19 cellular contexts compared by ENCODE assay signal in the genomic region with DNA sequence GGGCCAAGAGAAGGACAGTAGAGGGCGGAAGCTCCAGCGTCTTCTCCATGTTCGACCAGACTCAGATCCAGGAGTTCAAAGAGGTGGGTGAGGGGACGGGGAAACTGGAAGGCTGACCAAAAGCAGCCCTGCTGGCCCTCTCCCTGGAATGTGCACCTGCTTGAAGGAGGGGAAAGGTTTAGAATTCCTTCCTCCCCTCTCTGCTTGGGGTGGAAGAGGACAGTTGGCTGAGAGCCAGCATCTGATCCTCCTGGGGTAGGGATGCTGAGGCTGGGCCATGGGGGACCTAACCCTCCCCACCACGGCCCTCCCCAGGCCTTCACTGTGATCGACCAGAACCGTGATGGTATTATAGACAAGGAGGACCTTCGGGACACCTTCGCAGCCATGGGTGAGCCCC. TPM values are rescaled to one million over a fixed set of nuclear protein-coding genes. Genes with fewer than 3 reads are reported as not detected.
DNase-seq lines count a peak whose midpoint lies in the region; ATAC-seq and TF ChIP-seq lines count a peak whose summit lies in the region.
"Had no signal": no experiment of that assay in that cellular context is flagged by ENCODE, and none has a peak within 500 bp of the region (broad histone marks: within the 10 kb centered on the region; RNA-seq: fewer than 3 reads in every experiment).

No MANE protein-coding gene starts in this region.

- H3K36me3 ChIP-seq in endodermal cell (ENCODE audit: control insufficient read depth, insufficient read depth, low read length) (peaks cover 8% of the 10 kb centered on the region), psoas muscle (ENCODE audit: insufficient read depth in 1 of 2, low read depth in 1 of 2) (peaks cover 0 to 5% of the 10 kb centered on the region in 2 donors), A673 (ENCODE audit: insufficient read depth, low read length, poor library complexity, severe bottlenecking) (no peaks in the 10 kb centered on the region)
- H3K36me3 ChIP-seq: pancreas, Peyer's patch, thoracic aorta had no signal

- H3K27me3 ChIP-seq in endodermal cell (ENCODE audit: control insufficient read depth, insufficient read depth, low read length, poor library complexity, severe bottlenecking) (no peaks in the 10 kb centered on the region), psoas muscle (ENCODE audit: insufficient read depth in 3 of 3, low read length in 2 of 3) (no peaks in the 10 kb centered on the region), A673 (replicated peaks; ENCODE audit: insufficient read depth, low read depth, low read length, poor library complexity) (no peaks in the 10 kb centered on the region)
- H3K27me3 ChIP-seq: pancreas, Peyer's patch had no signal

- CTCF ChIA-PET in activated CD4-positive, alpha-beta T cell treated with anti-CD3 and anti-CD28 coated beads for 36 hours (lab: Charles Lee), result no interaction called here
- CTCF ChIA-PET in A673 (lab: Charles Lee), result no interaction called here

- no peak for DNase-seq in activated CD4-positive, alpha-beta T cell treated with anti-CD3 and anti-CD28 coated beads for 36 hours
- DNase-seq in activated CD4-positive, alpha-beta T cell treated with anti-CD3 and anti-CD28 coated beads, Interleukin-2, amount 50 U/mL, for 1 hour, result no peak
- DNase-seq in endodermal cell, result peak; percentile 65
- peak in 1 of 2 donors; percentile 55 for DNase-seq in psoas muscle
- DNase-seq in pons (ENCODE audit: low spot score), result no peak
- no peak for DNase-seq in A673 (ENCODE audit: low spot score)
- DNase-seq in NCI-H446 treated with DMSO at 0.1 percent for 48 hours (lab: John Stamatoyannopoulos, UW), result no peak
- DNase-seq: 8988T; effector CD8-positive, alpha-beta T cell; NCI-H187 treated with DMSO at 0.1 percent for 48 hours; NCI-H69; stimulated activated CD4-positive, alpha-beta T cell treated with anti-CD3 and anti-CD28 coated beads, Interleukin-12 subunit alpha, Interleukin-12 subunit beta, amount 100 ng/mL, for 4 hours had no signal

- H3K4me1 Mint-ChIP-seq in activated CD4-positive, alpha-beta T cell treated with anti-CD3 and anti-CD28 coated beads for 36 hours, result peaks cover 39% of the 10 kb centered on the region
- H3K4me1 Mint-ChIP-seq in endodermal cell, result peaks cover 18% of the 10 kb centered on the region

- H3K4me1 ChIP-seq in endodermal cell (ENCODE audit: control insufficient read depth, insufficient read depth, low read length) (peaks cover 6% of the 10 kb centered on the region), psoas muscle (peaks cover 53% of the 10 kb centered on the region), A673 (ENCODE audit: insufficient read depth, low read length, poor library complexity, severe bottlenecking) (peaks cover 14% of the 10 kb centered on the region)

- H3K9me3 ChIP-seq in endodermal cell (ENCODE audit: control insufficient read depth, low read length) (no peaks in the 10 kb centered on the region), psoas muscle (no peaks in the 10 kb centered on the region), A673 (ENCODE audit: low read depth, low read length, poor library complexity, severe bottlenecking) (no peaks in the 10 kb centered on the region)
- H3K9me3 ChIP-seq: pancreas, Peyer's patch, thoracic aorta had no signal

- no peak overlapping the region for H3K4me3 ChIP-seq in endodermal cell (ENCODE audit: low read length)
- H3K4me3 ChIP-seq in psoas muscle, result peak overlapping the region; percentile 71
- no peak overlapping the region for H3K4me3 ChIP-seq in A673 (ENCODE audit: low read depth, low read length, poor library complexity, severe bottlenecking)
- H3K4me3 ChIP-seq: lung, pancreas, Peyer's patch, thoracic aorta had no signal

- peak overlapping the region; percentile 37 for H3K27ac Mint-ChIP-seq in activated CD4-positive, alpha-beta T cell treated with anti-CD3 and anti-CD28 coated beads for 36 hours
- peak overlapping the region; percentile 78 for H3K27ac Mint-ChIP-seq in endodermal cell

- no peak overlapping the region for H3K4me3 Mint-ChIP-seq in activated CD4-positive, alpha-beta T cell treated with anti-CD3 and anti-CD28 coated beads for 36 hours
- no peak overlapping the region for H3K4me3 Mint-ChIP-seq in endodermal cell

- no TSS peak for BruUV-seq in A673 (replicated peaks; lab: Mats Ljungman, UMichigan)

- no peak for TF ChIP-seq CTCF in endodermal cell (conservative IDR thresholded peaks at IDR 0.05)
- no peak for TF ChIP-seq CTCF in psoas muscle (IDR thresholded peaks at IDR 0.05)
- no peak for TF ChIP-seq CTCF in A673 (conservative IDR thresholded peaks at IDR 0.05; ENCODE audit: low read depth, low read length)

- no peaks in the 10 kb centered on the region for H3K9me3 Mint-ChIP-seq in activated CD4-positive, alpha-beta T cell treated with anti-CD3 and anti-CD28 coated beads for 36 hours (ENCODE audit: low read depth)
- H3K9me3 Mint-ChIP-seq in endodermal cell, result no peaks in the 10 kb centered on the region

- no peak for ATAC-seq in activated CD4-positive, alpha-beta T cell treated with anti-CD3 and anti-CD28 coated beads for 36 hours
- ATAC-seq in psoas muscle, result no peak
- ATAC-seq: pancreas had no signal

- no peak overlapping the region for H3K27ac ChIP-seq in endodermal cell (ENCODE audit: low read depth, low read length)
- H3K27ac ChIP-seq in psoas muscle, result peak overlapping the region; percentile 97
- no peak overlapping the region for H3K27ac ChIP-seq in A673 (ENCODE audit: low read depth, low read length, poor library complexity, severe bottlenecking)
- H3K27ac ChIP-seq: pancreas had no signal

- H3K36me3 Mint-ChIP-seq in activated CD4-positive, alpha-beta T cell treated with anti-CD3 and anti-CD28 coated beads for 36 hours (ENCODE audit: low read depth), result peaks cover 22% of the 10 kb centered on the region
- peaks cover 3% of the 10 kb centered on the region for H3K36me3 Mint-ChIP-seq in endodermal cell (ENCODE audit: low read depth)

- intact Hi-C loops in activated CD4-positive, alpha-beta T cell treated with anti-CD3 and anti-CD28 coated beads for 36 hours (cut with DNase I, micrococcal nuclease), result loop anchor here (2.0 to 10.0 kb wide), 4 partner anchors 95 to 1551 kb away; a partner anchor contains a TSS
- intact Hi-C loops in psoas muscle (cut with DNase I) (no loop called here), A673 (cut with micrococcal nuclease; ENCODE audit: unreplicated experiment) (no loop called here)

- 89 to 98% methylated on average over 4 to 9 of the region's 9 CpGs for WGBS in endodermal cell (ENCODE audit: insufficient coverage in 1 of 2, insufficient read length in 1 of 2), 2 experiments
- WGBS in psoas muscle, 3 donors, result 45 to 68% (median 62%) methylated on average over 9 of the region's 9 CpGs

- H3K27me3 Mint-ChIP-seq in activated CD4-positive, alpha-beta T cell treated with anti-CD3 and anti-CD28 coated beads for 36 hours, result no peaks in the 10 kb centered on the region
- H3K27me3 Mint-ChIP-seq in endodermal cell (ENCODE audit: insufficient read depth), result no peaks in the 10 kb centered on the region

- H3K9ac ChIP-seq in endodermal cell (ENCODE audit: extremely low read depth, low read length, poor library complexity, severe bottlenecking), result peak overlapping the region; percentile 20

- 0 out of 2 replicates have a peak, but pooled peaks have one; percentile 10 for TF ChIP-seq POLR2A in Raji (IDR thresholded peaks at IDR 0.05; ENCODE audit: insufficient read depth, low read depth, low read length)

- POLR2A ChIA-PET in activated CD4-positive, alpha-beta T cell treated with anti-CD3 and anti-CD28 coated beads for 36 hours (lab: Charles Lee), result no interaction called here
- POLR2A ChIA-PET in A673 (lab: Charles Lee; ENCODE audit: low non-redundant PET), result no interaction called here

RNA-seq across cellular contexts. Expression of a gene that starts 1.2 kb away (rescaled TPM):
- 1 to 10 TPM in 1 of 2 experiments, under 1 TPM in 1; 0.69 to 1.6 TPM for total RNA-seq in activated CD4-positive, alpha-beta T cell treated with anti-CD3 and anti-CD28 coated beads for 36 hours
- 1 to 10 TPM in 1 of 2 donors, not detected in 1; 1.2 TPM for total RNA-seq in endodermal cell
- 0.64 TPM for polyA plus RNA-seq in endodermal cell (2013, experiment 1 of 2)
- polyA plus RNA-seq in endodermal cell (2013, experiment 2 of 2), result 0.62 TPM
- 1,000 to 10,000 TPM; 1,414 to 6,743 (median 2,777) TPM for total RNA-seq in psoas muscle
- 1,000 to 10,000 TPM in 2 of 3 donors, 100 to 1,000 TPM in 1; 636 to 4,264 (median 2,548) TPM for polyA plus RNA-seq in psoas muscle
- total RNA-seq in A673 (2021), result not detected in 2 replicates
- total RNA-seq: HT-29, lung, M059J, Peyer's patch had no signal

RNA-seq across cellular contexts. Expression of a gene that starts 5.5 kb away (rescaled TPM):
- 10 to 100 TPM; 38.1 to 43.4 TPM for total RNA-seq in activated CD4-positive, alpha-beta T cell treated with anti-CD3 and anti-CD28 coated beads for 36 hours
- total RNA-seq in endodermal cell, result 10 to 100 TPM; 30.7 to 36.3 TPM
- 32.4 TPM for polyA plus RNA-seq in endodermal cell (2013, experiment 1 of 2)
- polyA plus RNA-seq in endodermal cell (2013, experiment 2 of 2), result 27.8 TPM
- 10 to 100 TPM; 30.1 to 50.0 (median 34.1) TPM for total RNA-seq in psoas muscle
- 10 to 100 TPM; 24.5 to 45.0 (median 26.4) TPM for polyA plus RNA-seq in psoas muscle
- 59.3 and 66.0 TPM in 2 replicates for total RNA-seq in A673 (2021)

RNA-seq across cellular contexts. Expression of a gene that starts 6.5 kb away (rescaled TPM):
- total RNA-seq in activated CD4-positive, alpha-beta T cell treated with anti-CD3 and anti-CD28 coated beads for 36 hours, result 100 to 1,000 TPM; 155 to 159 TPM
- 1 to 10 TPM; 1.1 to 2.3 TPM for total RNA-seq in endodermal cell
- polyA plus RNA-seq in endodermal cell (2013, experiment 1 of 2), result 3.3 TPM
- 2.0 TPM for polyA plus RNA-seq in endodermal cell (2013, experiment 2 of 2)
- 1 to 10 TPM in 2 of 4 donors, under 1 TPM in 2; 0.34 to 1.8 (median 0.90) TPM for total RNA-seq in psoas muscle
- under 1 TPM; 0.22 to 0.51 (median 0.28) TPM for polyA plus RNA-seq in psoas muscle
- 0.86 and 1.3 TPM in 2 replicates for total RNA-seq in A673 (2021)
- total RNA-seq: HT-29 had no signal

RNA-seq across cellular contexts. Expression of a gene that starts 19.4 kb away (rescaled TPM):
- 10 to 100 TPM; 10.6 to 11.0 TPM for total RNA-seq in activated CD4-positive, alpha-beta T cell treated with anti-CD3 and anti-CD28 coated beads for 36 hours
- total RNA-seq in endodermal cell, result 10 to 100 TPM; 40.1 to 58.4 TPM
- 66.8 TPM for polyA plus RNA-seq in endodermal cell (2013, experiment 1 of 2)
- polyA plus RNA-seq in endodermal cell (2013, experiment 2 of 2), result 70.0 TPM
- total RNA-seq in psoas muscle, result 1 to 10 TPM; 2.8 to 7.8 (median 5.6) TPM
- polyA plus RNA-seq in psoas muscle, result 1 to 10 TPM; 2.3 to 7.4 (median 3.2) TPM
- 21.6 and 22.0 TPM in 2 replicates for total RNA-seq in A673 (2021)

RNA-seq across cellular contexts. Expression of a gene that starts 20.7 kb away (rescaled TPM):
- 10 to 100 TPM; 42.3 to 51.8 TPM for total RNA-seq in activated CD4-positive, alpha-beta T cell treated with anti-CD3 and anti-CD28 coated beads for 36 hours
- total RNA-seq in endodermal cell (10 to 100 TPM; 75.4 to 76.0 TPM), psoas muscle (10 to 100 TPM; 38.9 to 65.0 (median 49.6) TPM), A673 (2021) (67.6 and 72.5 TPM in 2 replicates)
- polyA plus RNA-seq in endodermal cell (2013, experiment 1 of 2), result 39.8 TPM
- 35.9 TPM for polyA plus RNA-seq in endodermal cell (2013, experiment 2 of 2)
- polyA plus RNA-seq in psoas muscle, result 10 to 100 TPM; 31.0 to 61.8 (median 55.6) TPM

Comparison
In these comparisons a context has a peak if more than half of its experiments do, and no peak if none do; other contexts are left out.
1. RNA of a gene that starts 1.2 kb away (total RNA-seq): 1,414 to 6,743 TPM in psoas muscle; 0.69 to 1.6 TPM in activated CD4-positive, alpha-beta T cell treated with anti-CD3 and anti-CD28 coated beads for 36 hours, 1.2 TPM in endodermal cell and not detected in A673; every median in the first group is over 100 times any median in the second.
2. RNA of a gene that starts 6.5 kb away (total RNA-seq): 155 to 159 TPM in activated CD4-positive, alpha-beta T cell treated with anti-CD3 and anti-CD28 coated beads for 36 hours; 1.1 to 2.3 TPM in endodermal cell, 0.34 to 1.8 TPM in psoas muscle and 0.86 to 1.3 TPM in A673; every median in the first group is over 10 times any median in the second.
3. intact Hi-C loops: an anchor here in activated CD4-positive, alpha-beta T cell treated with anti-CD3 and anti-CD28 coated beads for 36 hours (2.0 to 10.0 kb wide); none called in psoas muscle and A673.